In the genomic region with DNA sequence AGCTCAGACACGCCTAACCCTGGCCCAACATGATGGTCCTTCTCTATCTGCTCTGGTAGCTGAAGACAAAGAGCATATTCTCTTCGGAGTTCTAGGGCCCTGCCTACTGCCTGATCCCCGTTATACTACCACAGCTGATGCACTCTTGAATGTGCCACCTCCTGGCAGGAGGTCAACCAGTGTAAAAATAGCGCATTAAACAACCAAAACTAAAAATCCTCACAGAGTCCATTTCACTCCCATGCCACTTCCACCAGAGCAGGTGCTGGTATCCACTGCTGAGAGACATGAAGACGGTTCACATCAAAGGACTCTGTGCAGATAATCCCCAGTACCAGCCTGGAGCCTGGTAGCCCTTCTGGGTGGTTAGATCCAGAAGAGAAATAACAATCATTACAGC, we compare ENCODE assay signal across 28 cellular contexts.
"Had no signal": no experiment of that assay in that cellular context is flagged by ENCODE, and none has a peak within 500 bp of the region (broad histone marks: within the 10 kb centered on the region; RNA-seq: fewer than 3 reads in every experiment).

No MANE protein-coding gene starts in this region.

- H3K4me1 ChIP-seq: SJCRH30 had no signal

- H3K4me3 ChIP-seq: PC-9, SJCRH30, SK-N-MC had no signal

- H3K36me3 ChIP-seq: brain microvascular endothelial cell had no signal

- H3K27me3 ChIP-seq: brain microvascular endothelial cell, SJCRH30 had no signal

- DNase-seq: activated CD4-positive, alpha-beta T cell treated with anti-CD3 and anti-CD28 coated beads, Interleukin-2, amount 10 ng/mL, durations not matched to agents 24 days and 14 days; activated CD4-positive, alpha-beta T cell treated with anti-CD3 and anti-CD28 coated beads, Interleukin-2, amount 50 U/mL, for 4 hours; activated CD8-positive, alpha-beta T cell treated with anti-CD3 and anti-CD28 coated beads for 36 hours; activated effector memory CD4-positive, alpha-beta T cell treated with anti-CD3 and anti-CD28 coated beads, Interleukin-2, amount 50 U/mL, for 16 hours; activated naive CD4-positive, alpha-beta T cell; activated naive CD4-positive, alpha-beta T cell treated with anti-CD3 and anti-CD28 coated beads, Interleukin-2, amount 50 U/mL, for 16 hours; activated naive CD8-positive, alpha-beta T cell treated with anti-CD3 and anti-CD28 coated beads for 36 hours; activated T-cell treated with anti-CD3 and anti-CD28 coated beads, Interleukin-2, amount 50 U/mL, for 1 hour; activated T-cell treated with anti-CD3 and anti-CD28 coated beads, Interleukin-2, amount 50 U/mL, for 72 hours; amniotic stem cell; aorta; brain microvascular endothelial cell; Karpas-422; KBM-7; NCI-H1105; NCI-H1436 treated with DMSO at 0.1 percent for 48 hours; NCI-H1694 treated with DMSO at 0.1 percent for 48 hours; NCI-H2029; NCI-H345; NCI-H524 treated with DMSO at 0.1 percent for 48 hours; NCI-H748 treated with DMSO at 0.1 percent for 48 hours; NK-92 treated with Interleukin-12 subunit alpha and Interleukin-12 subunit beta, amount 100 ng/mL, for 24 hours; PC-9; SHP77 had no signal

- ATAC-seq: activated CD8-positive, alpha-beta T cell treated with anti-CD3 and anti-CD28 coated beads for 36 hours; activated T-cell treated with anti-CD3 and anti-CD28 coated beads, Interleukin-2, amount 50 U/mL, for 72 hours; activated T-helper 17 cell treated with anti-CD3 and anti-CD28 coated beads, Interleukin-2, amount 50 U/mL, for 72 hours had no signal

- H3K4me2 ChIP-seq: PC-9 had no signal

- H3K27ac ChIP-seq: brain microvascular endothelial cell, PC-9, RWPE1, SJCRH30, SK-N-MC had no signal
